Comparison of ENCODE assay signal across 24 cellular contexts in genomic region chr5:109180668-109181067, GRCh38.
"Had no signal": no experiment of that assay in that cellular context is flagged by ENCODE, and none has a peak within 500 bp of the region (broad histone marks: within the 10 kb centered on the region; RNA-seq: fewer than 3 reads in every experiment).

No MANE protein-coding gene starts in this region.

- H3K4me3 ChIP-seq: colonic mucosa, coronary artery, dorsolateral prefrontal cortex, esophagus muscularis mucosa, esophagus squamous epithelium, gastrocnemius medialis, gastroesophageal sphincter, heart left ventricle, heart right ventricle, hepatocyte had no signal

- H3K9me3 ChIP-seq: colonic mucosa, esophagus muscularis mucosa, esophagus squamous epithelium, gastrocnemius medialis, gastroesophageal sphincter, heart left ventricle, heart right ventricle had no signal

- H3K27me3 ChIP-seq: colonic mucosa, dorsolateral prefrontal cortex, esophagus muscularis mucosa, esophagus squamous epithelium, foreskin keratinocyte, gastrocnemius medialis, gastroesophageal sphincter, heart left ventricle, heart right ventricle, hepatocyte had no signal

- H3K27ac ChIP-seq: colonic mucosa, coronary artery, dorsolateral prefrontal cortex, epithelial cell of prostate, esophagus muscularis mucosa, esophagus squamous epithelium, foreskin keratinocyte, gastrocnemius medialis, gastroesophageal sphincter, heart left ventricle, heart right ventricle, hepatocyte had no signal

- H3K36me3 ChIP-seq: colonic mucosa, esophagus muscularis mucosa, esophagus squamous epithelium, gastrocnemius medialis, gastroesophageal sphincter had no signal

- H3K4me1 ChIP-seq: colonic mucosa, foreskin keratinocyte, gastrocnemius medialis had no signal

- DNase-seq: colonic mucosa; cortex of kidney; dermis blood vessel endothelial cell; dorsolateral prefrontal cortex; effector CD4-positive, alpha-beta T cell; effector CD8-positive, alpha-beta T cell; effector memory CD4-positive, alpha-beta T cell; effector memory CD8-positive, alpha-beta T cell; endodermal cell; erythroblast; esophagus squamous epithelium; foreskin fibroblast; foreskin keratinocyte; foreskin melanocyte; gastrocnemius medialis; glutamatergic neuron; head of caudate nucleus; heart left ventricle; heart right ventricle had no signal
